ENCODE assay signal across 29 cellular contexts in genomic region chr1:70409136-70409535, GRCh38.
"Had no signal": no experiment of that assay in that cellular context is flagged by ENCODE, and none has a peak within 500 bp of the region (broad histone marks: within the 10 kb centered on the region; RNA-seq: fewer than 3 reads in every experiment).

No MANE protein-coding gene starts in this region.

- H3K9me3 Mint-ChIP-seq: immature natural killer cell; mesothelial cell of epicardium; naive B cell; natural killer cell treated with Interleukin-12 subunit alpha and Interleukin-12 subunit beta and Interleukin-15 and Interleukin-18, amount 100 ng/mL, for 72 hours; stimulated activated effector memory CD8-positive, alpha-beta T cell treated with anti-CD3 and anti-CD28 coated beads, Interleukin-12 subunit alpha, Interleukin-12 subunit beta, amount 100 ng/mL, for 72 hours; stimulated activated naive CD8-positive, alpha-beta T cell treated with anti-CD3 and anti-CD28 coated beads, Interleukin-15, Interleukin-2, amounts not matched to agents 100 ng/mL and 50 ng/mL, for 24 hours had no signal

- H3K4me3 ChIP-seq: left lung, lower lobe of right lung, ovary, right atrium auricular region, skin epidermis, suprapubic skin, thoracic aorta, tibial artery, upper lobe of right lung had no signal

- FAIRE-seq: islet of Langerhans, kidney, urothelium cell line had no signal

- H3K27ac ChIP-seq: suprapubic skin had no signal

- H3K36me3 Mint-ChIP-seq: immature natural killer cell; mesothelial cell of epicardium; naive B cell; natural killer cell treated with Interleukin-12 subunit alpha and Interleukin-12 subunit beta and Interleukin-15 and Interleukin-18, amount 100 ng/mL, for 72 hours had no signal

- H3K4me1 Mint-ChIP-seq: stimulated activated effector memory CD8-positive, alpha-beta T cell treated with anti-CD3 and anti-CD28 coated beads, Interleukin-12 subunit alpha, Interleukin-12 subunit beta, amount 100 ng/mL, for 72 hours had no signal

- H3K36me3 ChIP-seq: left lung, lower lobe of right lung, ovary, right atrium auricular region, suprapubic skin, thoracic aorta, tibial artery, upper lobe of right lung had no signal

- H3K27ac Mint-ChIP-seq: mesothelial cell of epicardium; natural killer cell treated with Interleukin-12 subunit alpha and Interleukin-12 subunit beta and Interleukin-15 and Interleukin-18, amount 100 ng/mL, for 72 hours; stimulated activated effector memory CD8-positive, alpha-beta T cell treated with anti-CD3 and anti-CD28 coated beads, Interleukin-12 subunit alpha, Interleukin-12 subunit beta, amount 100 ng/mL, for 72 hours; stimulated activated naive CD8-positive, alpha-beta T cell treated with anti-CD3 and anti-CD28 coated beads, Interleukin-15, Interleukin-2, amounts not matched to agents 100 ng/mL and 50 ng/mL, for 24 hours had no signal

- H3K27me3 ChIP-seq: left lung, ovary, right atrium auricular region, suprapubic skin, tibial artery, upper lobe of right lung had no signal

- DNase-seq: hypothalamus; immature natural killer cell; kidney; left colon; left lung; lower lobe of right lung; mammary epithelial cell; mesenchymal stem cell; naive B cell; ovary; stimulated activated CD4-positive, alpha-beta T cell treated with anti-CD3 and anti-CD28 coated beads, Interleukin-12 subunit alpha, Interleukin-12 subunit beta, amount 100 ng/mL, for 4 hours; stimulated activated CD4-positive, alpha-beta T cell treated with anti-CD3 and anti-CD28 coated beads, Interleukin-15, amount 100 ng/mL, for 24 hours; stimulated activated CD4-positive, alpha-beta T cell treated with anti-CD3 and anti-CD28 coated beads, Interleukin-2, amount 100 ng/mL, for 24 hours; stimulated activated CD4-positive, alpha-beta T cell treated with anti-CD3 and anti-CD28 coated beads, Interleukin-4, amount 100 ng/mL, for 1 hour; stimulated activated naive CD4-positive, alpha-beta T cell; tibial artery; trophoblast cell; upper lobe of right lung had no signal

- H3K4me3 Mint-ChIP-seq: immature natural killer cell; mesothelial cell of epicardium; natural killer cell treated with Interleukin-12 subunit alpha and Interleukin-12 subunit beta and Interleukin-15 and Interleukin-18, amount 100 ng/mL, for 72 hours; stimulated activated naive CD8-positive, alpha-beta T cell treated with anti-CD3 and anti-CD28 coated beads, Interleukin-15, Interleukin-2, amounts not matched to agents 100 ng/mL and 50 ng/mL, for 24 hours had no signal

- H3K9me3 ChIP-seq: left lung, lower lobe of right lung, ovary, right atrium auricular region, suprapubic skin, thoracic aorta, tibial artery, upper lobe of right lung had no signal

- ATAC-seq: left colon; left lung; lower lobe of right lung; natural killer cell treated with Interleukin-12 subunit alpha and Interleukin-12 subunit beta and Interleukin-15 and Interleukin-18, amount 100 ng/mL, for 72 hours; sciatic nerve; stimulated activated effector memory CD8-positive, alpha-beta T cell treated with anti-CD3 and anti-CD28 coated beads, Interleukin-12 subunit alpha, Interleukin-12 subunit beta, amount 100 ng/mL, for 72 hours; upper lobe of right lung had no signal
